1 cellular context compared by ENCODE assay signal in genomic region chr1:226533220-226533619, GRCh38.
TF ChIP-seq lines count a peak whose summit lies in the region.

No MANE protein-coding gene starts in this region.

TF ChIP-seq in H1, 55 proteins besides CTCF, POLR2A, EP300 and RAD21:
- TF ChIP-seq HDAC2 (IDR thresholded peaks at IDR 0.05; ENCODE audit: borderline replicate concordance in 1 of 2, low read depth in 2 of 2, low read length in 2 of 2): no peak
- no peak for TF ChIP-seq SRF (IDR thresholded peaks at IDR 0.05; ENCODE audit: low read depth, low read length)
- TF ChIP-seq SP2 (IDR thresholded peaks at IDR 0.05; ENCODE audit: low read length): no peak
- TF ChIP-seq PHF8 (conservative IDR thresholded peaks at IDR 0.05; ENCODE audit: low read depth, low read length): no peak
- no peak for TF ChIP-seq POU5F1 (IDR thresholded peaks at IDR 0.05; ENCODE audit: low read depth, low read length)
- TF ChIP-seq KDM1A (IDR thresholded peaks at IDR 0.05; ENCODE audit: borderline replicate concordance, low read length): no peak
- no peak for TF ChIP-seq USF2 (IDR thresholded peaks at IDR 0.05; ENCODE audit: low read length)
- TF ChIP-seq RXRA (IDR thresholded peaks at IDR 0.05; ENCODE audit: insufficient read depth, low read depth, low read length): no peak
- no peak for TF ChIP-seq BCL11A (IDR thresholded peaks at IDR 0.05; ENCODE audit: low read depth in 2 of 2, low read length in 2 of 2)
- TF ChIP-seq SIX5 (IDR thresholded peaks at IDR 0.05; ENCODE audit: low read depth, low read length): no peak
- TF ChIP-seq TCF12 (IDR thresholded peaks at IDR 0.05; ENCODE audit: low read depth, low read length): no peak
- no peak for TF ChIP-seq EGR1 (IDR thresholded peaks at IDR 0.05; ENCODE audit: borderline replicate concordance, low read depth, low read length)
- no peak for TF ChIP-seq RFX5 (IDR thresholded peaks at IDR 0.05; ENCODE audit: borderline replicate concordance, low read depth, low read length)
- no peak for TF ChIP-seq SAP30 (IDR thresholded peaks at IDR 0.05; ENCODE audit: insufficient read depth, insufficient replicate concordance, low read length)
- no peak for TF ChIP-seq CHD2 (IDR thresholded peaks at IDR 0.05; ENCODE audit: low read length)
- TF ChIP-seq YY1 (IDR thresholded peaks at IDR 0.05; ENCODE audit: low read depth, low read length): no peak
- no peak for TF ChIP-seq NRF1 (IDR thresholded peaks at IDR 0.05; ENCODE audit: low read depth, low read length)
- TF ChIP-seq ZNF274 (IDR thresholded peaks at IDR 0.05; ENCODE audit: borderline replicate concordance, extremely low read depth, low read length): no peak
- TF ChIP-seq CHD1 (IDR thresholded peaks at IDR 0.05; ENCODE audit: low read depth, low read length): no peak
TF ChIP-seq in H1: peak in this region for 0.
